In genomic region chr20:2458919-2459499, GRCh38 we compare ENCODE assay signal across 26 cellular contexts.
"Had no signal": no experiment of that assay in that cellular context is flagged by ENCODE, and none has a peak within 500 bp of the region (broad histone marks: within the 10 kb centered on the region; RNA-seq: fewer than 3 reads in every experiment).

No MANE protein-coding gene starts in this region.

- H3K27ac ChIP-seq: breast epithelium, foreskin keratinocyte, heart left ventricle, pancreas, psoas muscle, spleen, testis, transverse colon had no signal

- FAIRE-seq: endothelial cell of umbilical vein, pancreas had no signal

- H3K9me3 ChIP-seq: breast epithelium, heart left ventricle, pancreas, psoas muscle, spleen, testis, transverse colon had no signal

- H3K27me3 Mint-ChIP-seq: activated CD4-positive, alpha-beta memory T cell treated with anti-CD3 and anti-CD28 coated beads, Interleukin-2, amount 10 ng/mL, durations not matched to agents 7 days and 5 days; activated CD4-positive, alpha-beta T cell treated with anti-CD3 and anti-CD28 coated beads, Interleukin-2, amount 10 ng/mL, durations not matched to agents 7 days and 5 days; activated T-helper 17 cell treated with anti-CD3 and anti-CD28 coated beads, Interleukin-2, amount 50 U/mL, for 72 hours; naive B cell had no signal

- ATAC-seq: activated CD4-positive, CD25-positive, alpha-beta regulatory T cell treated with anti-CD3 and anti-CD28 coated beads, Interleukin-2, amount 50 U/mL, for 24 hours; activated naive CD4-positive, alpha-beta T cell treated with anti-CD3 and anti-CD28 coated beads, Interleukin-2, amount 50 U/mL, for 72 hours; activated T-cell treated with anti-CD3 and anti-CD28 coated beads, Interleukin-2, amount 50 U/mL, for 4 hours; activated T-helper 17 cell treated with anti-CD3 and anti-CD28 coated beads, Interleukin-2, amount 50 U/mL, for 72 hours; esophagus mucosa; foreskin keratinocyte; heart left ventricle; left colon; pancreas; psoas muscle; stimulated activated naive CD8-positive, alpha-beta T cell treated with anti-CD3 and anti-CD28 coated beads, Interleukin-15, Interleukin-2, amounts not matched to agents 100 U/mL and 50 U/mL, for 24 hours had no signal

- H3K27ac Mint-ChIP-seq: activated CD4-positive, alpha-beta memory T cell treated with anti-CD3 and anti-CD28 coated beads, Interleukin-2, amount 10 ng/mL, durations not matched to agents 7 days and 5 days; activated CD4-positive, alpha-beta T cell treated with anti-CD3 and anti-CD28 coated beads, Interleukin-2, amount 10 ng/mL, durations not matched to agents 7 days and 5 days; activated T-helper 17 cell treated with anti-CD3 and anti-CD28 coated beads, Interleukin-2, amount 50 U/mL, for 72 hours; mesothelial cell of epicardium had no signal

- H3K9me3 Mint-ChIP-seq: activated CD4-positive, alpha-beta memory T cell treated with anti-CD3 and anti-CD28 coated beads, Interleukin-2, amount 10 ng/mL, durations not matched to agents 7 days and 5 days; activated CD4-positive, alpha-beta T cell treated with anti-CD3 and anti-CD28 coated beads, Interleukin-2, amount 10 ng/mL, durations not matched to agents 7 days and 5 days; activated naive CD4-positive, alpha-beta T cell treated with anti-CD3 and anti-CD28 coated beads, Interleukin-2, amount 50 U/mL, for 72 hours; activated T-cell treated with anti-CD3 and anti-CD28 coated beads, Interleukin-2, amount 50 U/mL, for 4 hours; activated T-helper 17 cell treated with anti-CD3 and anti-CD28 coated beads, Interleukin-2, amount 50 U/mL, for 72 hours; immature natural killer cell; mesothelial cell of epicardium; naive B cell had no signal

- DNase-seq: activated CD4-positive, alpha-beta memory T cell treated with anti-CD3 and anti-CD28 coated beads, Interleukin-2, amount 10 ng/mL, durations not matched to agents 7 days and 5 days; activated CD4-positive, alpha-beta T cell treated with anti-CD3 and anti-CD28 coated beads, Interleukin-2, amount 10 ng/mL, durations not matched to agents 7 days and 5 days; activated gamma-delta T cell treated with Interleukin-2 at 50 U/mL for 16 hours; activated T-cell treated with anti-CD3 and anti-CD28 coated beads, Interleukin-2, amount 50 U/mL, for 4 hours; central memory CD4-positive, alpha-beta T cell; foreskin keratinocyte; heart left ventricle; hypothalamus; immature natural killer cell; kidney; left colon; naive B cell; nucleus accumbens; pancreas; psoas muscle; spleen; stimulated activated naive CD8-positive, alpha-beta T cell treated with anti-CD3 and anti-CD28 coated beads, Interleukin-15, Interleukin-2, amounts not matched to agents 100 U/mL and 50 U/mL, for 24 hours; testis; transverse colon had no signal

- H3K4me1 Mint-ChIP-seq: mesothelial cell of epicardium had no signal

- H3K4me3 ChIP-seq: breast epithelium, heart left ventricle, pancreas, psoas muscle, spleen, testis, transverse colon had no signal

- H3K4me1 ChIP-seq: breast epithelium, foreskin keratinocyte, pancreas, psoas muscle, testis had no signal

- H3K4me3 Mint-ChIP-seq: activated CD4-positive, alpha-beta memory T cell treated with anti-CD3 and anti-CD28 coated beads, Interleukin-2, amount 10 ng/mL, durations not matched to agents 7 days and 5 days; activated CD4-positive, alpha-beta T cell treated with anti-CD3 and anti-CD28 coated beads, Interleukin-2, amount 10 ng/mL, durations not matched to agents 7 days and 5 days; activated T-cell treated with anti-CD3 and anti-CD28 coated beads, Interleukin-2, amount 50 U/mL, for 4 hours; activated T-helper 17 cell treated with anti-CD3 and anti-CD28 coated beads, Interleukin-2, amount 50 U/mL, for 72 hours; immature natural killer cell; mesothelial cell of epicardium; naive B cell had no signal

- H3K27me3 ChIP-seq: breast epithelium, foreskin keratinocyte, heart left ventricle, pancreas, spleen, testis, transverse colon had no signal
